In genomic region chr22:37051629-37052385, GRCh38 we compare ENCODE assay signal across 8 cellular contexts. TPM values are rescaled to one million over a fixed set of nuclear protein-coding genes. Genes with fewer than 3 reads are reported as not detected.
DNase-seq lines count a peak whose midpoint lies in the region; ATAC-seq and TF ChIP-seq lines count a peak whose summit lies in the region.

A gene with protein sequence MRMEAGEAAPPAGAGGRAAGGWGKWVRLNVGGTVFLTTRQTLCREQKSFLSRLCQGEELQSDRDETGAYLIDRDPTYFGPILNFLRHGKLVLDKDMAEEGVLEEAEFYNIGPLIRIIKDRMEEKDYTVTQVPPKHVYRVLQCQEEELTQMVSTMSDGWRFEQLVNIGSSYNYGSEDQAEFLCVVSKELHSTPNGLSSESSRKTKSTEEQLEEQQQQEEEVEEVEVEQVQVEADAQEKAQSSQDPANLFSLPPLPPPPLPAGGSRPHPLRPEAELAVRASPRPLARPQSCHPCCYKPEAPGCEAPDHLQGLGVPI (plus strand): TSS chr22:37051742. CDS start chr22:37051761, 19 bp downstream.

- intact Hi-C loops in PC-3 (cut with micrococcal nuclease) (no loop called here), esophagus squamous epithelium (cut with DNase I) (no loop called here)

- no TSS peak for BruUV-seq in PC-3 (replicated peaks; lab: Mats Ljungman, UMichigan)

- POLR2A ChIA-PET in PC-3 (lab: Charles Lee; ENCODE audit: unreplicated experiment), result interaction anchor here (0.6 kb wide), 1 partner anchor 33 kb away, joined by 3 read pairs; no protein-coding TSS in a partner anchor

- no peaks in the 10 kb centered on the region for H3K9me2 ChIP-seq in PC-3 (replicated peaks; ENCODE audit: low read length)

- no peaks in the 10 kb centered on the region for H3K27me3 Mint-ChIP-seq in activated T-cell treated with anti-CD3 and anti-CD28 coated beads, Interleukin-2, amount 50 U/mL, for 4 hours (ENCODE audit: low read depth)

- no peaks in the 10 kb centered on the region for H3K27me3 ChIP-seq in PC-3 (ENCODE audit: low read length)
- no peaks in the 10 kb centered on the region for H3K27me3 ChIP-seq in esophagus squamous epithelium

- TF ChIP-seq POLR2A in esophagus squamous epithelium (IDR thresholded peaks at IDR 0.05), result peak in 2 of 4 donors; percentile 33 to 59

- peak within 1 kb of the TSS; percentile 73 for H3K4me2 ChIP-seq in PC-3 (ENCODE audit: low read length)

- peaks cover 10% of the 10 kb centered on the region for H3K36me3 Mint-ChIP-seq in activated T-cell treated with anti-CD3 and anti-CD28 coated beads, Interleukin-2, amount 50 U/mL, for 4 hours (ENCODE audit: insufficient read depth)

- H3K4me1 ChIP-seq in PC-3 (ENCODE audit: insufficient read depth, low read length) (no peaks in the 10 kb centered on the region; the same call in 1 of the 2 replicates), esophagus squamous epithelium (peaks cover 13 to 41% (median 23%) of the 10 kb centered on the region in 3 donors)

- no peaks in the 10 kb centered on the region for H3F3A ChIP-seq in PC-3 (ENCODE audit: low read length, unreplicated experiment)

- H3K9me3 Mint-ChIP-seq in activated T-cell treated with anti-CD3 and anti-CD28 coated beads, Interleukin-2, amount 50 U/mL, for 4 hours, result no peaks in the 10 kb centered on the region

- no peaks in the 10 kb centered on the region for H4K20me1 ChIP-seq in PC-3 (ENCODE audit: low read length)

- ATAC-seq in HG02973 (IDR thresholded peaks at IDR 0.05; ENCODE audit: unreplicated experiment), result peak; percentile 78
- ATAC-seq in PC-3, result peak; percentile 100
- ATAC-seq in activated T-cell treated with anti-CD3 and anti-CD28 coated beads, Interleukin-2, amount 50 U/mL, for 4 hours, result peak; percentile 99 to 100

- H3K27ac ChIP-seq in PC-3 (ENCODE audit: low read length) (no peak within 1 kb of the TSS), esophagus squamous epithelium (peak within 1 kb of the TSS in 1 of 4 donors; percentile 50)

- H3K36me3 ChIP-seq in PC-3 (ENCODE audit: low read depth, low read length) (no peaks in the 10 kb centered on the region), esophagus squamous epithelium (peaks cover 0 to 24% (median 0%) of the 10 kb centered on the region in 3 donors)

- peaks cover 15% of the 10 kb centered on the region for H3K4me1 Mint-ChIP-seq in activated T-cell treated with anti-CD3 and anti-CD28 coated beads, Interleukin-2, amount 50 U/mL, for 4 hours (ENCODE audit: low read depth)

- H3K4me3 Mint-ChIP-seq in activated T-cell treated with anti-CD3 and anti-CD28 coated beads, Interleukin-2, amount 50 U/mL, for 4 hours, result peak within 1 kb of the TSS; percentile 79

- H3K79me2 ChIP-seq in PC-3 (ENCODE audit: low read length), result no peaks in the 10 kb centered on the region

- peak within 1 kb of the TSS; percentile 82 for H2AFZ ChIP-seq in PC-3 (ENCODE audit: low read length)

- DNase-seq in GM12865 (ENCODE audit: low read depth), result peak; percentile 78
- peak; percentile 58 for DNase-seq in PC-3
- peak; percentile 72 for DNase-seq in activated T-cell treated with anti-CD3 and anti-CD28 coated beads, Interleukin-2, amount 50 U/mL, for 4 hours
- DNase-seq in esophagus squamous epithelium (lab: John Stamatoyannopoulos, UW), result no peak
- peak; percentile 67 for DNase-seq in myocyte (ENCODE audit: low read depth)
- DNase-seq in stimulated activated CD8-positive, alpha-beta memory T cell treated with anti-CD3 and anti-CD28 coated beads, Interleukin-7, amount 100 ng/mL, for 24 hours (ENCODE audit: low read depth), result peak; percentile 55
- no peak for DNase-seq in NCI-H128 (lab: John Stamatoyannopoulos, UW; ENCODE audit: unreplicated experiment)

- H3K4me3 ChIP-seq in GM12865 (ENCODE audit: low read depth, low read length) (peak within 1 kb of the TSS; percentile 61), PC-3 (ENCODE audit: low read length) (peak within 1 kb of the TSS; percentile 76), esophagus squamous epithelium (peak within 1 kb of the TSS; percentile 42 to 76 (median 58))

- CTCF ChIA-PET in PC-3 (lab: Charles Lee), result interaction anchor here (1.0 kb wide), 1 partner anchor 147 kb away, joined by 5 read pairs; no protein-coding TSS in a partner anchor

- H3K9me3 ChIP-seq in PC-3 (ENCODE audit: low read length) (no peaks in the 10 kb centered on the region), esophagus squamous epithelium (no peaks in the 10 kb centered on the region)

- no CpG with 5 or more reads among the region's 76 CpGs for WGBS in esophagus squamous epithelium, 2 donors

- H3K9ac ChIP-seq in PC-3 (ENCODE audit: low read length), result 0 out of 2 replicates have a peak within 1 kb of the TSS, but pooled peaks have one; percentile 27

- TF ChIP-seq CTCF in GM12865 (IDR thresholded peaks at IDR 0.05; ENCODE audit: insufficient read depth, low read depth, low read length, missing control alignments), result no peak
- no peak for TF ChIP-seq CTCF in PC-3 (conservative IDR thresholded peaks at IDR 0.05; ENCODE audit: low read depth, low read length)
- TF ChIP-seq CTCF in esophagus squamous epithelium (IDR thresholded peaks at IDR 0.05), result no peak

RNA-seq across cellular contexts. Expression of the gene that starts here (rescaled TPM):
- 22.1 and 25.9 TPM in 2 replicates for total RNA-seq in PC-3 (2014; rRNA removed)
- total RNA-seq in activated T-cell treated with anti-CD3 and anti-CD28 coated beads, Interleukin-2, amount 50 U/mL, for 4 hours, result 10 to 100 TPM; 33.8 to 39.6 (median 34.3) TPM
- total RNA-seq in esophagus squamous epithelium, result 10 to 100 TPM in 1 of 4 donors, 1 to 10 TPM in 3; 1.1 to 10.7 (median 6.5) TPM
- total RNA-seq in myocyte, result 10.7 and 11.0 TPM in 2 replicates
- polyA plus RNA-seq in myocyte (2012), result 32.2 TPM

Comparison
In these comparisons a context has a peak if more than half of its experiments do, and no peak if none do; other contexts are left out.
1. DNase-seq: peak in GM12865 (single experiment), PC-3 (single experiment), activated T-cell treated with anti-CD3 and anti-CD28 coated beads, Interleukin-2, amount 50 U/mL, for 4 hours (single experiment), myocyte (single experiment) and stimulated activated CD8-positive, alpha-beta memory T cell treated with anti-CD3 and anti-CD28 coated beads, Interleukin-7, amount 100 ng/mL, for 24 hours (single experiment); none in esophagus squamous epithelium (single experiment) and NCI-H128 (single experiment).
2. Peak in every context shown above with its lines, with median percentiles within 50 percentile points of each other: H3K4me3 ChIP-seq and ATAC-seq.